In the genomic region with DNA sequence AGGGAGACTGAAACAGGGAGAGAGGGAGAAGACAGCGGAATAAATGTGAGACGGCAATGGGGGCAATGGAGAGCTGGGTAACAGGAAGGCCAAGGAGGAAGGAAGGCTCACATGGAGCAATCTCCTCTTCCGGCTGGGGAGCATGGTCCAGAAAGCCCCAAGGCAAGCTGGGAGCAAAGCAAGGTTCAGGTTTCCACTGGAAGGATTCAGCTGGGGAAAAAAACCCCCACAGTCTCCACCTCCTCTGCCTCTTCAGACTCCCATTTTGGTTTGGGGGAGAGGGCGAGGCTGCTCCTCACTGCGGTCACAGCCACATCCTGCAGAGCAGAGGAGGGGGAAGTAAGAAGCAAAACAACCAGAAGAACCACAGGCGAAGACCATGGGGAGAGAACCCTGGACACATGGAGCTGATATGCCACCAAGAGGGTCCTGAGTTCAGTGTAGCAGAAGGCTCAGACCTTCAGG, we compare ENCODE assay signal across 8 cellular contexts. TPM values are rescaled to one million over a fixed set of nuclear protein-coding genes. Genes with fewer than 3 reads are reported as not detected.
DNase-seq lines count a peak whose midpoint lies in the region; ATAC-seq and TF ChIP-seq lines count a peak whose summit lies in the region.

No MANE protein-coding gene starts in this region.

- H3K79me1 ChIP-seq in H9 (ENCODE audit: insufficient read depth, low read depth, low read length, poor library complexity, severe bottlenecking): no peaks in the 10 kb centered on the region

- no peak overlapping the region for H4K8ac ChIP-seq in H9 (replicated peaks; ENCODE audit: insufficient read length, low read depth, low read length)

- H2BK5ac ChIP-seq in H9 (ENCODE audit: insufficient read length, low read length): no peak overlapping the region

- no peaks in the 10 kb centered on the region for H3K4me1 ChIP-seq in H9 (ENCODE audit: insufficient read depth, low read length)

- no peak overlapping the region for H2BK120ac ChIP-seq in H9 (ENCODE audit: low read depth, low read length, poor library complexity, severe bottlenecking)

- no peak overlapping the region for H3K18ac ChIP-seq in H9 (ENCODE audit: insufficient read length, low read depth, low read length)

- CTCF ChIA-PET in activated B cell treated with CpG ODN at 0.5 μM for 24 hours (lab: Charles Lee): interaction anchor here (0.7 to 8.1 kb wide), 11 partner anchors 19 to 183 kb away, joined by 3 to 160 read pairs (median 4); a partner anchor contains a TSS

- no peak overlapping the region for H4K5ac ChIP-seq in H9 (ENCODE audit: insufficient read length, low read depth, low read length)

- H4K91ac ChIP-seq in H9 (ENCODE audit: insufficient read length, low read depth, low read length): no peak overlapping the region

- H3K4ac ChIP-seq in H9 (ENCODE audit: low read depth, low read length): no peak overlapping the region

- no peak overlapping the region for H3T11ph ChIP-seq in H9 (ENCODE audit: low read length)

- no peak overlapping the region for H2BK12ac ChIP-seq in H9 (ENCODE audit: insufficient read length, low read depth, low read length)

- H3K9me3 Mint-ChIP-seq in activated B cell treated with CpG ODN at 0.5 μM for 24 hours (no peaks in the 10 kb centered on the region), endothelial cell (ENCODE audit: unreplicated experiment) (no peaks in the 10 kb centered on the region), H9 (no peaks in the 10 kb centered on the region; a peak in 1 of 5 replicates)

- H3K79me2 ChIP-seq in H9 (ENCODE audit: insufficient read depth, low read length): no peaks in the 10 kb centered on the region

- TF ChIP-seq CTCF in activated B cell treated with CpG ODN at 0.5 μM for 24 hours (IDR thresholded peaks at IDR 0.05) (no peak), endothelial cell (IDR thresholded peaks at IDR 0.05; ENCODE audit: unreplicated experiment) (no peak), H9 (conservative IDR thresholded peaks at IDR 0.05) (no peak)

- no CpG with 5 or more reads among the region's 6 CpGs for WGBS in H9 (ENCODE audit: extremely low coverage, insufficient read length, low lambda C conversion rate)

- intact Hi-C loops in activated B cell treated with CpG ODN at 0.5 μM for 24 hours (cut with micrococcal nuclease): loop anchor here (5.0 kb wide), 1 partner anchor 150 kb away; a partner anchor contains a TSS

- H3K14ac ChIP-seq in H9 (ENCODE audit: insufficient read depth, low read length): no peak overlapping the region

- H3K4me3 Mint-ChIP-seq in activated B cell treated with CpG ODN at 0.5 μM for 24 hours (peak overlapping the region; percentile 96), endothelial cell (ENCODE audit: unreplicated experiment) (peak overlapping the region; percentile 34), H9 (no peak overlapping the region)

- no peaks in the 10 kb centered on the region for H3K23me2 ChIP-seq in H9 (ENCODE audit: insufficient read length, low read depth, low read length, poor library complexity, severe bottlenecking)

- H2BK20ac ChIP-seq in H9 (ENCODE audit: low read depth, low read length, poor library complexity, severe bottlenecking): no peak overlapping the region

- no peak overlapping the region for H2AFZ ChIP-seq in H9 (ENCODE audit: low read length)

- POLR2A ChIA-PET in activated B cell treated with CpG ODN at 0.5 μM for 24 hours (lab: Charles Lee): interaction anchor here (0.7 to 3.2 kb wide), 19 partner anchors 9 to 151 kb away, joined by 3 to 22 read pairs (median 5); a partner anchor contains a TSS

- peak overlapping the region; percentile 95 for H3K27ac Mint-ChIP-seq in activated B cell treated with CpG ODN at 0.5 μM for 24 hours
- peak overlapping the region; percentile 44 for H3K27ac Mint-ChIP-seq in endothelial cell (ENCODE audit: unreplicated experiment)
- peak overlapping the region in 1 of 3 experiments; percentile 4; a peak in 1 of 7 replicates for H3K27ac Mint-ChIP-seq in H9

- DNase-seq in activated B cell treated with CpG ODN at 0.5 μM for 24 hours (no peak), endothelial cell (ENCODE audit: low spot score) (no peak), glomerular visceral epithelial cell (ENCODE audit: extremely low spot score) (no peak), cerebellar nuclear complex (lab: John Stamatoyannopoulos, UW) (no peak), H9 (no peak)
- peak; percentile 40 to 50 for DNase-seq in stimulated activated CD8-positive, alpha-beta memory T cell treated with anti-CD3 and anti-CD28 coated beads, Interleukin-2, amount 100 ng/mL, for 48 hours (ENCODE audit: low read depth in 2 of 2)

- no peaks in the 10 kb centered on the region for H3K27me3 Mint-ChIP-seq in activated B cell treated with CpG ODN at 0.5 μM for 24 hours
- H3K27me3 Mint-ChIP-seq in endothelial cell (ENCODE audit: unreplicated experiment): peaks cover 11% of the 10 kb centered on the region
- H3K27me3 Mint-ChIP-seq in H9 (ENCODE audit: low read depth): no peaks in the 10 kb centered on the region

- peaks cover 25% of the 10 kb centered on the region for H3K36me3 Mint-ChIP-seq in activated B cell treated with CpG ODN at 0.5 μM for 24 hours (ENCODE audit: low read depth)
- peaks cover 25% of the 10 kb centered on the region for H3K36me3 Mint-ChIP-seq in endothelial cell (ENCODE audit: low read depth, unreplicated experiment)
- H3K36me3 Mint-ChIP-seq in H9 (ENCODE audit: insufficient read depth in 1 of 3, low read depth in 3 of 3): peaks cover 5 to 29% (median 21%) of the 10 kb centered on the region in 3 experiments; a peak in 6 of 7 replicates

- H3K4me1 Mint-ChIP-seq in activated B cell treated with CpG ODN at 0.5 μM for 24 hours: peaks cover 47% of the 10 kb centered on the region
- peaks cover 31% of the 10 kb centered on the region for H3K4me1 Mint-ChIP-seq in endothelial cell (ENCODE audit: unreplicated experiment)
- peaks cover 9 to 10% of the 10 kb centered on the region in 2 experiments; a peak in 3 of 4 replicates for H3K4me1 Mint-ChIP-seq in H9

- no peak overlapping the region for H2AK5ac ChIP-seq in H9 (ENCODE audit: insufficient read length, low read length)

- H3K4me2 ChIP-seq in H9 (ENCODE audit: insufficient read depth, insufficient read length, low read length): no peak overlapping the region

- H3K9me3 ChIP-seq in H9 (ENCODE audit: control insufficient read depth, low read depth, low read length): no peaks in the 10 kb centered on the region

- H3K23ac ChIP-seq in H9 (ENCODE audit: insufficient read length, low read depth, low read length): no peak overlapping the region

- no peak overlapping the region for H2BK15ac ChIP-seq in H9 (ENCODE audit: low read depth, low read length)

- H3K27me3 ChIP-seq in H9 (ENCODE audit: insufficient read depth, low read length): no peaks in the 10 kb centered on the region

- ATAC-seq in HG02642 (IDR thresholded peaks at IDR 0.05; ENCODE audit: poor library complexity, unreplicated experiment) (peak; percentile 26), activated B cell treated with CpG ODN at 0.5 μM for 24 hours (ENCODE audit: low read depth) (peak; percentile 23), GM19328 (IDR thresholded peaks at IDR 0.05; ENCODE audit: unreplicated experiment) (no peak)

- no peak overlapping the region for H3K56ac ChIP-seq in H9 (ENCODE audit: insufficient read length, low read depth, low read length)

- no peak overlapping the region for H3K9ac ChIP-seq in H9 (ENCODE audit: extremely low read depth, insufficient read length, low read length)

- no peaks in the 10 kb centered on the region for H4K20me1 ChIP-seq in H9 (ENCODE audit: control insufficient read depth, insufficient read depth, insufficient read length)

- no peak overlapping the region for H3K27ac ChIP-seq in H9 (ENCODE audit: insufficient read length, low read depth, low read length)

RNA-seq across cellular contexts. Expression of a gene that starts 0.7 kb away (rescaled TPM):
- total RNA-seq in activated B cell treated with CpG ODN at 0.5 μM for 24 hours (8.5 and 9.3 TPM in 2 replicates), endothelial cell (ENCODE audit: unreplicated experiment) (1.6 TPM), H9 (2021) (not detected in 2 replicates)

RNA-seq across cellular contexts. Expression of a gene that starts 8.6 kb away (rescaled TPM):
- total RNA-seq in activated B cell treated with CpG ODN at 0.5 μM for 24 hours (4.9 and 5.4 TPM in 2 replicates), endothelial cell (ENCODE audit: unreplicated experiment) (7.5 TPM), H9 (2021) (5.8 and 6.7 TPM in 2 replicates)

RNA-seq across cellular contexts. Expression of a gene that starts 8.8 kb away (rescaled TPM):
- 52.8 and 58.2 TPM in 2 replicates for total RNA-seq in activated B cell treated with CpG ODN at 0.5 μM for 24 hours
- 48.3 TPM for total RNA-seq in endothelial cell (ENCODE audit: unreplicated experiment)
- total RNA-seq in H9 (2021): 54.1 and 60.5 TPM in 2 replicates

RNA-seq across cellular contexts. Expression of a gene that starts 10.7 kb away (rescaled TPM):
- 0.59 and 0.67 TPM in 2 replicates for total RNA-seq in activated B cell treated with CpG ODN at 0.5 μM for 24 hours
- total RNA-seq in endothelial cell (ENCODE audit: unreplicated experiment): 214 TPM
- 11.5 and 12.3 TPM in 2 replicates for total RNA-seq in H9 (2021)

RNA-seq across cellular contexts. Expression of a gene that starts 18.7 kb away (rescaled TPM):
- 3.8 and 4.4 TPM in 2 replicates for total RNA-seq in activated B cell treated with CpG ODN at 0.5 μM for 24 hours
- total RNA-seq in endothelial cell (ENCODE audit: unreplicated experiment): 1.1 TPM
- total RNA-seq in H9 (2021): 0.42 and 1.6 TPM in 2 replicates

Comparison
In these comparisons a context has a peak if more than half of its experiments do, and no peak if none do; other contexts are left out.
1. DNase-seq: peak in stimulated activated CD8-positive, alpha-beta memory T cell treated with anti-CD3 and anti-CD28 coated beads, Interleukin-2, amount 100 ng/mL, for 48 hours (2 of 2); none in activated B cell treated with CpG ODN at 0.5 μM for 24 hours (single experiment), endothelial cell (single experiment), glomerular visceral epithelial cell (single experiment), cerebellar nuclear complex (0 of 2) and H9 (single experiment).
2. H3K4me3 Mint-ChIP-seq: peak in activated B cell treated with CpG ODN at 0.5 μM for 24 hours (single experiment) and endothelial cell (single experiment); none in H9 (0 of 2).